Comparison of ENCODE assay signal across 1 cellular context in genomic region chr5:150582281-150582791, GRCh38.
TF ChIP-seq lines count a peak whose summit lies in the region.

No MANE protein-coding gene starts in this region.

TF ChIP-seq in HepG2, 621 proteins besides CTCF, POLR2A, EP300 and RAD21 (continued from another document and continues in another):
- no peak for TF ChIP-seq ETS1 (CRISPR knock-in tag; IDR thresholded peaks at IDR 0.05)
- no peak for TF ChIP-seq ZSCAN9 (CRISPR knock-in tag; IDR thresholded peaks at IDR 0.05; ENCODE audit: borderline replicate concordance)
- no peak for TF ChIP-seq KDM5A (IDR thresholded peaks at IDR 0.05; ENCODE audit: borderline replicate concordance, low read length)
- no peak for TF ChIP-seq ZNF383 (CRISPR knock-in tag; IDR thresholded peaks at IDR 0.05; ENCODE audit: borderline replicate concordance)
- TF ChIP-seq, protein P1, sequence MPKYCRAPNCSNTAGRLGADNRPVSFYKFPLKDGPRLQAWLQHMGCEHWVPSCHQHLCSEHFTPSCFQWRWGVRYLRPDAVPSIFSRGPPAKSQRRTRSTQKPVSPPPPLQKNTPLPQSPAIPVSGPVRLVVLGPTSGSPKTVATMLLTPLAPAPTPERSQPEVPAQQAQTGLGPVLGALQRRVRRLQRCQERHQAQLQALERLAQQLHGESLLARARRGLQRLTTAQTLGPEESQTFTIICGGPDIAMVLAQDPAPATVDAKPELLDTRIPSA (CRISPR knock-in tag; IDR thresholded peaks at IDR 0.05; ENCODE audit: borderline replicate concordance), result no peak
- no peak for TF ChIP-seq MLX (CRISPR knock-in tag; IDR thresholded peaks at IDR 0.05)
- TF ChIP-seq ZNF350 (CRISPR knock-in tag; IDR thresholded peaks at IDR 0.05; ENCODE audit: borderline replicate concordance, low read depth), result no peak; the same call in 1 of the 2 replicates
- TF ChIP-seq HCFC1 (IDR thresholded peaks at IDR 0.05; ENCODE audit: low read depth, low read length), result no peak
- no peak for TF ChIP-seq RFX3 (CRISPR knock-in tag; IDR thresholded peaks at IDR 0.05)
- TF ChIP-seq RBM22 (optimal IDR thresholded peaks at IDR 0.05; ENCODE audit: low read length), result no peak
- TF ChIP-seq, protein P2, sequence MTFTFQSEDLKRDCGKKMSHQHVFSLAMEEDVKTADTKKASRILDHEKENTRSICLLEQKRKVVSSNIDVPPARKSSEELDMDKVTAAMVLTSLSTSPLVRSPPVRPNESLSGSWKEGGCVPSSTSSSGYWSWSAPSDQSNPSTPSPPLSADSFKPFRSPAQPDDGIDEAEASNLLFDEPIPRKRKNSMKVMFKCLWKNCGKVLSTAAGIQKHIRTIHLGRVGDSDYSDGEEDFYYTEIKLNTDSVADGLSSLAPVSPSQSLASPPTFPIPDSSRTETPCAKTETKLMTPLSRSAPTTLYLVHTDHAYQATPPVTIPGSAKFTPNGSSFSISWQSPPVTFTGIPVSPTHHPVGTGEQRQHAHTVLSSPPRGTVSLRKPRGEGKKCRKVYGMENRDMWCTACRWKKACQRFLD (CRISPR knock-in tag; IDR thresholded peaks at IDR 0.05; ENCODE audit: borderline replicate concordance), result no peak
- no peak for TF ChIP-seq RCOR2 (CRISPR knock-in tag; IDR thresholded peaks at IDR 0.05)
- no peak; the same call in 1 of the 2 replicates for TF ChIP-seq ZNF768 (CRISPR knock-in tag; IDR thresholded peaks at IDR 0.05)
- no peak for TF ChIP-seq TFDP2 (CRISPR knock-in tag; IDR thresholded peaks at IDR 0.05)
- no peak for TF ChIP-seq ZKSCAN8 (CRISPR knock-in tag; IDR thresholded peaks at IDR 0.05; ENCODE audit: borderline replicate concordance)
- TF ChIP-seq ZC3H4 (CRISPR knock-in tag; IDR thresholded peaks at IDR 0.05; ENCODE audit: borderline replicate concordance), result no peak
- no peak for TF ChIP-seq SP140L (CRISPR knock-in tag; IDR thresholded peaks at IDR 0.05; ENCODE audit: borderline replicate concordance)
- TF ChIP-seq ZNF230 (CRISPR knock-in tag; IDR thresholded peaks at IDR 0.05), result no peak
- TF ChIP-seq MED13 (CRISPR knock-in tag; IDR thresholded peaks at IDR 0.05), result no peak
- no peak for TF ChIP-seq ZNF276 (CRISPR knock-in tag; IDR thresholded peaks at IDR 0.05; ENCODE audit: low read depth)
- no peak for TF ChIP-seq ZSCAN30 (CRISPR knock-in tag; IDR thresholded peaks at IDR 0.05)
- TF ChIP-seq ZFP90 (CRISPR knock-in tag; IDR thresholded peaks at IDR 0.05; ENCODE audit: borderline replicate concordance), result no peak
- no peak for TF ChIP-seq CCAR2 (optimal IDR thresholded peaks at IDR 0.05; ENCODE audit: low read depth, low read length)
- TF ChIP-seq ZBTB3 (CRISPR knock-in tag; IDR thresholded peaks at IDR 0.05; ENCODE audit: borderline replicate concordance, low read depth), result no peak
- TF ChIP-seq SPEN (CRISPR knock-in tag; IDR thresholded peaks at IDR 0.05; ENCODE audit: low read depth), result 0 out of 2 replicates have a peak, but pooled peaks have one; percentile 36
- TF ChIP-seq MZF1 (CRISPR knock-in tag; IDR thresholded peaks at IDR 0.05; ENCODE audit: borderline replicate concordance), result no peak
- no peak for TF ChIP-seq NFE2L1 (CRISPR knock-in tag; IDR thresholded peaks at IDR 0.05; ENCODE audit: borderline replicate concordance)
- peak; percentile 27 for TF ChIP-seq HNRNPLL (IDR thresholded peaks at IDR 0.05; ENCODE audit: low read depth, low read length, poor library complexity, severe bottlenecking)
- TF ChIP-seq ZFP62 (CRISPR knock-in tag; IDR thresholded peaks at IDR 0.05), result no peak
- peak; percentile 40; the same call in 1 of the 2 replicates for TF ChIP-seq YEATS4 (CRISPR knock-in tag; IDR thresholded peaks at IDR 0.05; ENCODE audit: borderline replicate concordance)
- TF ChIP-seq, protein P3, sequence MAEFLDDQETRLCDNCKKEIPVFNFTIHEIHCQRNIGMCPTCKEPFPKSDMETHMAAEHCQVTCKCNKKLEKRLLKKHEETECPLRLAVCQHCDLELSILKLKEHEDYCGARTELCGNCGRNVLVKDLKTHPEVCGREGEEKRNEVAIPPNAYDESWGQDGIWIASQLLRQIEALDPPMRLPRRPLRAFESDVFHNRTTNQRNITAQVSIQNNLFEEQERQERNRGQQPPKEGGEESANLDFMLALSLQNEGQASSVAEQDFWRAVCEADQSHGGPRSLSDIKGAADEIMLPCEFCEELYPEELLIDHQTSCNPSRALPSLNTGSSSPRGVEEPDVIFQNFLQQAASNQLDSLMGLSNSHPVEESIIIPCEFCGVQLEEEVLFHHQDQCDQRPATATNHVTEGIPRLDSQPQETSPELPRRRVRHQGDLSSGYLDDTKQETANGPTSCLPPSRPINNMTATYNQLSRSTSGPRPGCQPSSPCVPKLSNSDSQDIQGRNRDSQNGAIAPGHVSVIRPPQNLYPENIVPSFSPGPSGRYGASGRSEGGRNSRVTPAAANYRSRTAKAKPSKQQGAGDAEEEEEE (CRISPR knock-in tag; IDR thresholded peaks at IDR 0.05; ENCODE audit: borderline replicate concordance), result no peak
- TF ChIP-seq JUNB (CRISPR knock-in tag; IDR thresholded peaks at IDR 0.05; ENCODE audit: borderline replicate concordance), result no peak
- TF ChIP-seq ZMYM3 (CRISPR knock-in tag; IDR thresholded peaks at IDR 0.05), result no peak
- no peak for TF ChIP-seq KMT2A (CRISPR knock-in tag; IDR thresholded peaks at IDR 0.05)
- TF ChIP-seq ZBTB21 (CRISPR knock-in tag; IDR thresholded peaks at IDR 0.05), result no peak
- peak; percentile 68; the same call in 1 of the 2 replicates for TF ChIP-seq PATZ1 (CRISPR knock-in tag; IDR thresholded peaks at IDR 0.05)
- no peak for TF ChIP-seq CENPT (CRISPR knock-in tag; IDR thresholded peaks at IDR 0.05; ENCODE audit: low read depth)
- TF ChIP-seq ARNT2 (CRISPR knock-in tag; IDR thresholded peaks at IDR 0.05; ENCODE audit: low read depth), result no peak
- TF ChIP-seq SETDB1 (CRISPR knock-in tag; IDR thresholded peaks at IDR 0.05; ENCODE audit: borderline replicate concordance), result no peak
- no peak for TF ChIP-seq ZNF567 (CRISPR knock-in tag; IDR thresholded peaks at IDR 0.05; ENCODE audit: borderline replicate concordance)
- no peak for TF ChIP-seq ZNF235 (CRISPR knock-in tag; IDR thresholded peaks at IDR 0.05; ENCODE audit: borderline replicate concordance)
- TF ChIP-seq ZNF441 (CRISPR knock-in tag; IDR thresholded peaks at IDR 0.05; ENCODE audit: borderline replicate concordance), result no peak
- TF ChIP-seq NFATC3 (CRISPR knock-in tag; IDR thresholded peaks at IDR 0.05), result no peak
- TF ChIP-seq ZNF574 (CRISPR knock-in tag; IDR thresholded peaks at IDR 0.05), result no peak
- no peak for TF ChIP-seq MEIS2 (CRISPR knock-in tag; IDR thresholded peaks at IDR 0.05)
- TF ChIP-seq SP1 (IDR thresholded peaks at IDR 0.05), result no peak
- no peak for TF ChIP-seq SP1 (CRISPR knock-in tag; IDR thresholded peaks at IDR 0.05)
- TF ChIP-seq, protein P4, sequence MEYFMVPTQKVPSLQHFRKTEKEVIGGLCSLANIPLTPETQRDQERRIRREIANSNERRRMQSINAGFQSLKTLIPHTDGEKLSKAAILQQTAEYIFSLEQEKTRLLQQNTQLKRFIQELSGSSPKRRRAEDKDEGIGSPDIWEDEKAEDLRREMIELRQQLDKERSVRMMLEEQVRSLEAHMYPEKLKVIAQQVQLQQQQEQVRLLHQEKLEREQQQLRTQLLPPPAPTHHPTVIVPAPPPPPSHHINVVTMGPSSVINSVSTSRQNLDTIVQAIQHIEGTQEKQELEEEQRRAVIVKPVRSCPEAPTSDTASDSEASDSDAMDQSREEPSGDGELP (IDR thresholded peaks at IDR 0.05; ENCODE audit: borderline replicate concordance, low read depth), result peak; percentile 84; the same call in 1 of the 2 replicates
- no peak for TF ChIP-seq EEA1 (CRISPR knock-in tag; IDR thresholded peaks at IDR 0.05; ENCODE audit: borderline replicate concordance)
- no peak for TF ChIP-seq ZNF607 (CRISPR knock-in tag; IDR thresholded peaks at IDR 0.05; ENCODE audit: borderline replicate concordance)
- no peak for TF ChIP-seq ZNF10 (CRISPR knock-in tag; IDR thresholded peaks at IDR 0.05; ENCODE audit: borderline replicate concordance, low read depth)
- TF ChIP-seq ZNF326 (CRISPR knock-in tag; IDR thresholded peaks at IDR 0.05; ENCODE audit: borderline replicate concordance), result no peak
- TF ChIP-seq ZFP82 (CRISPR knock-in tag; IDR thresholded peaks at IDR 0.05; ENCODE audit: borderline replicate concordance), result no peak
- no peak for TF ChIP-seq ZNF414 (CRISPR knock-in tag; IDR thresholded peaks at IDR 0.05)
- no peak for TF ChIP-seq U2AF1 (optimal IDR thresholded peaks at IDR 0.05; ENCODE audit: low read depth, low read length)
